ENCODE assay signal across 8 cellular contexts in genomic region chr1:11037740-11038182, GRCh38. TPM values are rescaled to one million over a fixed set of nuclear protein-coding genes. Genes with fewer than 3 reads are reported as not detected.
A peak's percentile ranks its signal among the peaks of the same experiment; 100 is the strongest.
DNase-seq lines count a peak whose midpoint lies in the region; ATAC-seq and TF ChIP-seq lines count a peak whose summit lies in the region.

No MANE protein-coding gene starts in this region.

- no TSS peak for BruUV-seq in Calu3 (replicated peaks; lab: Mats Ljungman, UMichigan)

- no peaks in the 10 kb centered on the region for H3K27me3 Mint-ChIP-seq in Calu3 (ENCODE audit: unreplicated experiment)

- CTCF ChIA-PET in Calu3 (lab: Charles Lee), result interaction anchor here (0.5 to 1.6 kb wide), 9 partner anchors 20 to 608 kb away, joined by 3 to 9 read pairs (median 4); partner anchors contain the start of genes EXOSC10 and SRM

- TF ChIP-seq CTCF in Calu3 (IDR thresholded peaks at IDR 0.05; ENCODE audit: unreplicated experiment), result peak; percentile 76

- no peaks in the 10 kb centered on the region for H3K4me1 Mint-ChIP-seq in Calu3 (ENCODE audit: low read depth, unreplicated experiment)

- H3K27ac Mint-ChIP-seq in Calu3 (ENCODE audit: unreplicated experiment), result no peak overlapping the region

- DNase-seq in Calu3 (peak; percentile 76), NCI-H446 (lab: John Stamatoyannopoulos, UW) (peak; percentile 89 to 94), cerebellar cortex (ENCODE audit: low spot score) (peak; percentile 93), kidney tubule cell (ENCODE audit: low spot score) (peak; percentile 79)
- DNase-seq in activated CD4-positive, CD25-positive, alpha-beta regulatory T cell treated with anti-CD3 and anti-CD28 coated beads, Interleukin-2, amount 50 U/mL, for 72 hours, result peak; percentile 87
- DNase-seq in stimulated activated CD4-positive, alpha-beta T cell treated with anti-CD3 and anti-CD28 coated beads, Interleukin-2, amount 100 ng/mL, for 24 hours, result peak; percentile 92 to 93

- ATAC-seq in HG02798 (IDR thresholded peaks at IDR 0.05; ENCODE audit: poor library complexity, unreplicated experiment), result peak; percentile 63
- no peak for ATAC-seq in GM21526 (IDR thresholded peaks at IDR 0.05; ENCODE audit: low FRiP score, unreplicated experiment)

- no peaks in the 10 kb centered on the region for H3K9me3 Mint-ChIP-seq in Calu3 (ENCODE audit: low read depth, unreplicated experiment)

- H3K36me3 Mint-ChIP-seq in Calu3 (ENCODE audit: insufficient read depth, unreplicated experiment), result no peaks in the 10 kb centered on the region

- intact Hi-C loops in Calu3 (cut with micrococcal nuclease; ENCODE audit: unreplicated experiment), result loop anchor here (2.0 kb wide), 1 partner anchor 605 kb away; no protein-coding TSS in a partner anchor

- no peak overlapping the region for H3K4me3 Mint-ChIP-seq in Calu3 (ENCODE audit: low read depth, unreplicated experiment)

RNA-seq across cellular contexts. Expression of gene MASP2, which starts 9.3 kb away (rescaled TPM):
- not detected in 2 replicates for total RNA-seq in Calu3 (2022)

RNA-seq across cellular contexts. Expression of gene SRM, which starts 22.1 kb away (rescaled TPM):
- 70.5 and 82.7 TPM in 2 replicates for total RNA-seq in Calu3 (2022)

RNA-seq across cellular contexts. Expression of gene TARDBP, which starts 25.3 kb away (rescaled TPM):
- 124 and 130 TPM in 2 replicates for total RNA-seq in Calu3 (2022)
